8 cellular contexts compared by ENCODE assay signal in the genomic region with DNA sequence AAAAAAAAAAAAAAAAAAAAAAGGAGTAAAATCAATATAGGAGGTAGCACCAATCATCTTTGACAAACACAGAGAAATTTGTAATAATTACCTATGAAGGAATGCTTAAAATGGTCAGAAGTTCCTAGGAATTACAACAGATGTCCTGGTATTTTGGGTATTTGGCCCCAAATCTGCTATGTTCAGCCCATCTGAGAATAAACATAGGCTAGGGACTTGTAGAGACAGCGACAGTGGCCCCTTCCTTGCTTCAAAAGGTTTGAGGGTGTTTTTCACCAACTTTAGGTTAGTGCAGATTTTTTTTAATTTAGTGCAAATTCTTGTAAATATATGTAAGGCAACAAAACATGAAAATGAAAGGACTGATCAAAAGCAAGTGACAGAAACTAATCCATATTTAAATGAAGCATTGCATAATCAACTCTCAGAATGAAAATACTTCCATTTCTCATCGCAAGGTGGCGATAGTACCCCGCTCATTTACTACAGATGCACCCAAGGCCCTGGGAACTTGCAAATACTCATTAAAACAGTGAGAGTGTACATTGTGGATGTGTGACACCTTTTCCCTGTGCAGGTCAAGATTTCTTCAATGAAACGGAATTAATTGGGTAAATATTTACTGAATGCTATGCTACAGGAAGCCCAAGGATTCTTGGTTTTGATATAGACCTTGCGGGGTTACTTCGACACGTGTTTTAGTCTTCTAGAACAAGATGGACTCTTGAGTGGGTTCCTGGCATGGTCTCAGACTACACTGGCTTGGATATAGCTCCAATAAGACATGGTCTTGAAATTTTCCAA. TPM values are rescaled to one million over a fixed set of nuclear protein-coding genes. Genes with fewer than 3 reads are reported as not detected.
DNase-seq lines count a peak whose midpoint lies in the region; ATAC-seq, FAIRE-seq and TF ChIP-seq lines count a peak whose summit lies in the region.

No MANE protein-coding gene starts in this region.

- H3K79me1 ChIP-seq in H1 (ENCODE audit: low read depth, low read length), result no peaks in the 10 kb centered on the region

- CTCF ChIA-PET in BJ (lab: Yijun Ruan, JAX) (interaction anchor here (0.8 to 4.6 kb wide), 11 partner anchors 11 to 423 kb away, joined by 3 to 48 read pairs (median 3); no protein-coding TSS in a partner anchor), H1 (lab: Charles Lee; ENCODE audit: partially characterized antibody) (interaction anchor here (0.6 to 4.3 kb wide), 20 partner anchors 12 to 645 kb away, joined by 3 to 39 read pairs (median 4); no protein-coding TSS in a partner anchor)
- CTCF ChIA-PET in activated CD4-positive, alpha-beta T cell treated with anti-CD3 and anti-CD28 coated beads, Interleukin-2, amount 10 ng/mL, durations not matched to agents 7 days and 5 days (lab: Charles Lee), result no interaction called here

- H3K27ac ChIP-seq in H1 (ENCODE audit: low read depth, low read length) (no peak overlapping the region), stomach (no peak overlapping the region)

- 49% methylated on average over 8 of the region's 8 CpGs; no CpG with 5 or more reads in 1 of the 2 experiments for WGBS in H1 (ENCODE audit: extremely low coverage in 1 of 2, insufficient coverage in 1 of 2, insufficient read length in 1 of 2, insufficient replicate concordance in 2 of 2, low coverage in 1 of 2, low lambda C conversion rate in 2 of 2, missing lambda C conversion rate in 1 of 2), 2 experiments
- WGBS in stomach, 5 donors, result 46 to 50% (median 49%) methylated on average over 8 of the region's 8 CpGs

- H2BK120ac ChIP-seq in H1 (replicated peaks; ENCODE audit: low read depth, low read length), result no peak overlapping the region

- no peak overlapping the region for H3K14ac ChIP-seq in H1 (ENCODE audit: insufficient read length)

- H3K79me2 ChIP-seq in H1 (ENCODE audit: control insufficient read depth in 1 of 2, insufficient read depth in 2 of 2, low read length in 2 of 2), result no peaks in the 10 kb centered on the region

- no peak overlapping the region for H3K23ac ChIP-seq in H1 (ENCODE audit: insufficient read length)

- intact Hi-C loops in stomach (cut with DNase I; ENCODE audit: low total_unique reads), result loop anchor here (5.0 kb wide), 2 partner anchors 295 to 425 kb away; no protein-coding TSS in a partner anchor

- H3K27ac Mint-ChIP-seq in activated CD4-positive, alpha-beta T cell treated with anti-CD3 and anti-CD28 coated beads, Interleukin-2, amount 10 ng/mL, durations not matched to agents 7 days and 5 days, result no peak overlapping the region

- H2BK20ac ChIP-seq in H1 (ENCODE audit: low read length), result no peak overlapping the region

- no peak overlapping the region for H2BK12ac ChIP-seq in H1 (ENCODE audit: low read depth, low read length)

- no peak overlapping the region for H3K18ac ChIP-seq in H1 (ENCODE audit: extremely low read depth, low read length)

- no peak for DNase-seq in BJ (ENCODE audit: low read depth)
- peak; percentile 55 for DNase-seq in NCI-H69 (lab: John Stamatoyannopoulos, UW)
- peak; percentile 72 for DNase-seq in activated CD4-positive, alpha-beta T cell treated with anti-CD3 and anti-CD28 coated beads, Interleukin-2, amount 10 ng/mL, durations not matched to agents 7 days and 5 days
- DNase-seq in H1 (ENCODE audit: low read depth in 1 of 2, low spot score in 2 of 2), result peak in 1 of 2 experiments; percentile 76
- peak; percentile 68 for DNase-seq in myocyte (ENCODE audit: low read depth)
- DNase-seq in stomach, result peak; percentile 49

- peak; percentile 88 for FAIRE-seq in H1 (lab: Jason Lieb, UNC)

- no peaks in the 10 kb centered on the region for H4K20me1 ChIP-seq in H1 (replicated peaks in 1 of 2; ENCODE audit: control insufficient read depth in 1 of 2, insufficient read depth in 2 of 2, low read length in 2 of 2)

- no peak overlapping the region for H2AK5ac ChIP-seq in H1 (ENCODE audit: low read depth, low read length)

- H3K36me3 Mint-ChIP-seq in activated CD4-positive, alpha-beta T cell treated with anti-CD3 and anti-CD28 coated beads, Interleukin-2, amount 10 ng/mL, durations not matched to agents 7 days and 5 days (ENCODE audit: low read depth), result no peaks in the 10 kb centered on the region

- H2BK15ac ChIP-seq in H1 (ENCODE audit: low read length), result no peak overlapping the region

- TF ChIP-seq EP300 in H1 (IDR thresholded peaks at IDR 0.05; ENCODE audit: borderline replicate concordance in 1 of 2, low read depth in 2 of 2, low read length in 2 of 2), result no peak
- no peak for TF ChIP-seq EP300 in stomach (IDR thresholded peaks at IDR 0.05)

- no peaks in the 10 kb centered on the region; the same call in 1 of the 2 replicates for H3K23me2 ChIP-seq in H1 (ENCODE audit: low read depth, low read length)

- H3K4me1 ChIP-seq in H1 (replicated peaks in 1 of 4; ENCODE audit: control insufficient read depth in 3 of 4, insufficient read depth in 4 of 4, low read length in 3 of 4) (no peaks in the 10 kb centered on the region), stomach (no peaks in the 10 kb centered on the region)

- peak; percentile 89 to 91 for TF ChIP-seq RAD21 in H1 (IDR thresholded peaks at IDR 0.05 in 1 of 2, conservative IDR thresholded peaks at IDR 0.05 in 1 of 2; ENCODE audit: low read depth in 2 of 2, low read length in 2 of 2)

- H2BK5ac ChIP-seq in H1 (ENCODE audit: low read depth, low read length), result no peak overlapping the region

- H3K9me3 ChIP-seq in H1 (ENCODE audit: insufficient read depth in 2 of 2, low read depth in 1 of 2, low read length in 1 of 2) (no peaks in the 10 kb centered on the region), stomach (no peaks in the 10 kb centered on the region)

- TF ChIP-seq POLR2A in H1 (IDR thresholded peaks at IDR 0.05; ENCODE audit: control extremely low read depth in 1 of 2, low read depth in 2 of 2, low read length in 2 of 2), result no peak
- TF ChIP-seq POLR2A in stomach (IDR thresholded peaks at IDR 0.05), result no peak

- no peak overlapping the region for H3K4me3 ChIP-seq in BJ (ENCODE audit: low read depth, low read length)
- H3K4me3 ChIP-seq in H1 (ENCODE audit: extremely low read depth in 1 of 4, insufficient read depth in 2 of 4, low read depth in 3 of 4, low read length in 4 of 4), result no peak overlapping the region
- no peak overlapping the region for H3K4me3 ChIP-seq in stomach

- TF ChIP-seq CTCF in BJ (IDR thresholded peaks at IDR 0.05; ENCODE audit: insufficient read depth, low read depth, low read length), result peak; percentile 66
- peak in 2 of 3 experiments; percentile 74 to 78; a peak in 3 of 4 replicates for TF ChIP-seq CTCF in H1 (IDR thresholded peaks at IDR 0.05; ENCODE audit: control extremely low read depth in 1 of 3, insufficient read depth in 1 of 3, low read depth in 1 of 3, low read length in 3 of 3)
- TF ChIP-seq CTCF in stomach (IDR thresholded peaks at IDR 0.05), result peak in 5 of 7 experiments; percentile 58 to 85 (median 78)

- no peaks in the 10 kb centered on the region for H3K4me1 Mint-ChIP-seq in activated CD4-positive, alpha-beta T cell treated with anti-CD3 and anti-CD28 coated beads, Interleukin-2, amount 10 ng/mL, durations not matched to agents 7 days and 5 days

- H4K5ac ChIP-seq in H1 (ENCODE audit: insufficient read length, low read depth, low read length), result no peak overlapping the region

- H3K4ac ChIP-seq in H1 (replicated peaks; ENCODE audit: insufficient read length, low read depth, low read length), result no peak overlapping the region

- no peak overlapping the region for H3K4me3 Mint-ChIP-seq in activated CD4-positive, alpha-beta T cell treated with anti-CD3 and anti-CD28 coated beads, Interleukin-2, amount 10 ng/mL, durations not matched to agents 7 days and 5 days

- H2AFZ ChIP-seq in H1 (ENCODE audit: low read length), result no peak overlapping the region

- no peaks in the 10 kb centered on the region for H3K36me3 ChIP-seq in BJ (ENCODE audit: control insufficient read depth, insufficient read depth, low read length)
- H3K36me3 ChIP-seq in H1 (ENCODE audit: control insufficient read depth in 2 of 4, insufficient read depth in 4 of 4, low read length in 3 of 4), result no peaks in the 10 kb centered on the region
- no peaks in the 10 kb centered on the region for H3K36me3 ChIP-seq in stomach

- no peak overlapping the region for H3K56ac ChIP-seq in H1 (replicated peaks; ENCODE audit: insufficient read length, low read depth, low read length)

- no peak overlapping the region for H3K9ac ChIP-seq in H1 (replicated peaks in 1 of 4; ENCODE audit: extremely low read depth in 1 of 4, low read depth in 3 of 4, low read length in 3 of 4)

- no peaks in the 10 kb centered on the region for H3K9me3 Mint-ChIP-seq in activated CD4-positive, alpha-beta T cell treated with anti-CD3 and anti-CD28 coated beads, Interleukin-2, amount 10 ng/mL, durations not matched to agents 7 days and 5 days

- POLR2A ChIA-PET in BJ (lab: Charles Lee), result no interaction called here
- POLR2A ChIA-PET in activated CD4-positive, alpha-beta T cell treated with anti-CD3 and anti-CD28 coated beads, Interleukin-2, amount 10 ng/mL, durations not matched to agents 7 days and 5 days (lab: Charles Lee), result no interaction called here
- POLR2A ChIA-PET in H1 (lab: Charles Lee; ENCODE audit: partially characterized antibody), result no interaction called here

- H3K4me2 ChIP-seq in H1 (ENCODE audit: insufficient read depth in 1 of 2, low read depth in 2 of 2, low read length in 2 of 2), result no peak overlapping the region

- H3K27me3 Mint-ChIP-seq in activated CD4-positive, alpha-beta T cell treated with anti-CD3 and anti-CD28 coated beads, Interleukin-2, amount 10 ng/mL, durations not matched to agents 7 days and 5 days, result peaks cover 6% of the 10 kb centered on the region

- H4K91ac ChIP-seq in H1 (replicated peaks; ENCODE audit: insufficient read length, low read length), result no peak overlapping the region

- peak; percentile 84 for ATAC-seq in GM19035 (IDR thresholded peaks at IDR 0.05; ENCODE audit: unreplicated experiment)
- peak; percentile 79 for ATAC-seq in HG03280 (IDR thresholded peaks at IDR 0.05; ENCODE audit: unreplicated experiment)

- H3K27me3 ChIP-seq in BJ (ENCODE audit: control insufficient read depth, insufficient read depth, low read length) (peaks cover 1% of the 10 kb centered on the region), H1 (replicated peaks in 1 of 4; ENCODE audit: control insufficient read depth in 3 of 4, extremely low read depth in 1 of 4, insufficient read depth in 3 of 4, low read length in 3 of 4) (no peaks in the 10 kb centered on the region), stomach (no peaks in the 10 kb centered on the region)

- no peak overlapping the region for H4K8ac ChIP-seq in H1 (ENCODE audit: extremely low read depth, insufficient read depth, low read length)

RNA-seq across cellular contexts. Expression of a gene that starts 44.6 kb away (rescaled TPM):
- polyA plus RNA-seq in BJ (2011; rRNA removed) (0.04 TPM in 1 of 2 replicates, not detected in the other), H1 (2011; rRNA removed) (2.1 TPM in 2 replicates), stomach (under 1 TPM; 0.25 to 0.92 (median 0.56) TPM)
- polyA minus RNA-seq in BJ (2011; rRNA and poly(A)+ RNA removed), result not detected in 2 replicates
- total RNA-seq in activated CD4-positive, alpha-beta T cell treated with anti-CD3 and anti-CD28 coated beads, Interleukin-2, amount 10 ng/mL, durations not matched to agents 7 days and 5 days, result under 1 TPM; 0.64 to 0.73 TPM
- total RNA-seq in H1 (2021; fragmentation: NEBNext Ultra II Directional; extraction: Animal tissue kit (Norgen Biotek cat#: 25700)), result 2.0 and 2.6 TPM in 2 replicates
- polyA plus RNA-seq in H1 (2011; cell fraction: cytosol; rRNA removed), result 2.6 TPM
- polyA plus RNA-seq in H1 (2011; cell fraction: nucleus; rRNA removed), result 5.7 TPM
- polyA plus RNA-seq in H1 (2012, experiment 1 of 2), result 1.5 to 2.3 TPM (median 1.6 TPM) in 4 replicates
- 0.70 TPM for polyA plus RNA-seq in H1 (2012, experiment 2 of 2)
- 1.9 TPM for polyA plus RNA-seq in H1 (2013, experiment 1 of 2)
- polyA plus RNA-seq in H1 (2013, experiment 2 of 2), result 1.7 TPM
- polyA minus RNA-seq in H1 (2011; rRNA and poly(A)+ RNA removed), result 2.0 and 3.2 TPM in 2 replicates
- polyA minus RNA-seq in H1 (2011; cell fraction: cytosol; rRNA and poly(A)+ RNA removed), result 1.4 TPM
- 4.3 TPM for polyA minus RNA-seq in H1 (2011; cell fraction: nucleus; rRNA and poly(A)+ RNA removed)
- total RNA-seq in myocyte (0.10 and 0.32 TPM in 2 replicates), stomach (1 to 10 TPM in 2 of 5 donors, under 1 TPM in 1, not detected in 2; 0.72 to 6.4 (median 3.5) TPM)
- not detected for polyA plus RNA-seq in myocyte (2012)
